8 cellular contexts compared by ENCODE assay signal in the genomic region with DNA sequence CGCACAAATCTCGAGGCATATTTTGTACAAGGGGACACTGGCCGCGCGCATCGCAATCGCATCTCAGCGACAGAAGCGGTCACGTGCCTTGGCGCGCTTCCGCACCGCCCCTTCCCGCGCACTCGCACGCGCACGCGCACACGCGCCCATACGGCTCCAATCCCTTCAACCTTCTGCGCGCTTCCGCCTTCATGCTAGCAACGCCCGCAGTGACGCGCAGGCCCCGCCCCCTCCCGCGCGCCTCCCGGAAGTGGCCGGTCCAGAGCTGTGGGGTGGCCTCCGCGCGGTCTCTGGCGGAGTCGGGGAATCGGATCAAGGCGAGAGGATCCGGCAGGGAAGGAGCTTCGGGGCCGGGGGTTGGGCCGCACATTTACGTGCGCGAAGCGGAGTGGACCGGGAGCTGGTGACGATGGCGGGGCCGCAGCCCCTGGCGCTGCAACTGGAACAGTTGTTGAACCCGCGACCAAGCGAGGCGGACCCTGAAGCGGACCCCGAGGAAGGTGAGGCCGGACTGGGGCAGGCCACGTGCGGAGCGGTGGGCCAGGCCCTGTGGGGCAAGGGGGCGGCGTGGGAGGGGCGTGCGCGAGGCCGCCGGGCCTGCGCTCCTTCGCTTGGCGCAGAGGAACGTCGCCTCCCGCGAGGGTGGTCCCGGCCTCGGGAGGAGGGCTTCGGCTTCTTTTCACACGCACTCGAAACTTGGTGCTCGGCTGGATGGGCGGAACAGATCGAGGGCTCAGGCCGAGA. TPM values are rescaled to one million over a fixed set of nuclear protein-coding genes. Genes with fewer than 3 reads are reported as not detected.
A peak's percentile ranks its signal among the peaks of the same experiment; 100 is the strongest.
DNase-seq lines count a peak whose midpoint lies in the region; ATAC-seq and TF ChIP-seq lines count a peak whose summit lies in the region.

A gene with protein sequence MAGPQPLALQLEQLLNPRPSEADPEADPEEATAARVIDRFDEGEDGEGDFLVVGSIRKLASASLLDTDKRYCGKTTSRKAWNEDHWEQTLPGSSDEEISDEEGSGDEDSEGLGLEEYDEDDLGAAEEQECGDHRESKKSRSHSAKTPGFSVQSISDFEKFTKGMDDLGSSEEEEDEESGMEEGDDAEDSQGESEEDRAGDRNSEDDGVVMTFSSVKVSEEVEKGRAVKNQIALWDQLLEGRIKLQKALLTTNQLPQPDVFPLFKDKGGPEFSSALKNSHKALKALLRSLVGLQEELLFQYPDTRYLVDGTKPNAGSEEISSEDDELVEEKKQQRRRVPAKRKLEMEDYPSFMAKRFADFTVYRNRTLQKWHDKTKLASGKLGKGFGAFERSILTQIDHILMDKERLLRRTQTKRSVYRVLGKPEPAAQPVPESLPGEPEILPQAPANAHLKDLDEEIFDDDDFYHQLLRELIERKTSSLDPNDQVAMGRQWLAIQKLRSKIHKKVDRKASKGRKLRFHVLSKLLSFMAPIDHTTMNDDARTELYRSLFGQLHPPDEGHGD (plus strand): TSS at position 238 of the 744 bp plus-strand sequence. CDS start 172 bp downstream, at position 410.

- no peak for TF ChIP-seq CTCF in heart right ventricle (IDR thresholded peaks at IDR 0.05)
- no peak for TF ChIP-seq CTCF in progenitor cell of endocrine pancreas (IDR thresholded peaks at IDR 0.05; ENCODE audit: unreplicated experiment)
- TF ChIP-seq CTCF in upper lobe of right lung (IDR thresholded peaks at IDR 0.05), result no peak

- intact Hi-C loops in T-helper 1 cell treated with Interleukin-12 subunit alpha and Interleukin-12 subunit beta and Interleukin-4 antibody, amounts not matched to agents 30 ng/mL and 1 ng/mL, for 36 hours (cut with micrococcal nuclease), result loop anchor here (1.0 to 5.0 kb wide), 12 partner anchors 78 to 1608 kb away; a partner anchor contains a TSS
- intact Hi-C loops in heart right ventricle (cut with DNase I), result loop anchor here in 1 of 10 donors (5.0 kb wide), 1 partner anchor 347 kb away; a partner anchor contains a TSS
- intact Hi-C loops in upper lobe of right lung (cut with DNase I), result no loop called here

- H3K27me3 ChIP-seq in heart right ventricle (peaks cover 13 to 42% (median 39%) of the 10 kb centered on the region in 7 donors), upper lobe of right lung (peaks cover 40% of the 10 kb centered on the region)

- peaks cover 40% of the 10 kb centered on the region for H3K27me3 Mint-ChIP-seq in progenitor cell of endocrine pancreas

- H3K36me3 ChIP-seq in heart right ventricle (peaks cover 0 to 38% (median 20%) of the 10 kb centered on the region in 9 donors), upper lobe of right lung (peaks cover 35% of the 10 kb centered on the region)

- ATAC-seq in GM18498 (IDR thresholded peaks at IDR 0.05; ENCODE audit: unreplicated experiment) (peak; percentile 95), HG02885 (IDR thresholded peaks at IDR 0.05; ENCODE audit: poor library complexity, unreplicated experiment) (peak; percentile 96), heart right ventricle (peak; percentile 100), upper lobe of right lung (peak; percentile 99)

- H3K4me3 ChIP-seq in heart right ventricle (peak within 1 kb of the TSS; percentile 53 to 94 (median 88)), upper lobe of right lung (peak within 1 kb of the TSS; percentile 66)

- WGBS in heart right ventricle, 2 donors, result 0% methylated on average over 89 to 90 of the region's 90 CpGs

- H3K4me1 ChIP-seq in heart right ventricle, result peaks cover 3 to 35% (median 18%) of the 10 kb centered on the region in 9 donors
- H3K4me1 ChIP-seq in upper lobe of right lung, result peaks cover 17% of the 10 kb centered on the region

- DNase-seq in NCI-H1694 (lab: John Stamatoyannopoulos, UW) (peak; percentile 95), amniotic epithelial cell (ENCODE audit: low read depth) (peak; percentile 90), heart right ventricle (peak; percentile 96 to 97), progenitor cell of endocrine pancreas (ENCODE audit: low spot score, unreplicated experiment) (peak; percentile 96), upper lobe of right lung (peak; percentile 98)

- peaks cover 18% of the 10 kb centered on the region for H3K4me1 Mint-ChIP-seq in progenitor cell of endocrine pancreas (ENCODE audit: low read depth)

- H3K9me3 ChIP-seq in heart right ventricle (no peaks in the 10 kb centered on the region), upper lobe of right lung (no peaks in the 10 kb centered on the region)

- H3K9me3 Mint-ChIP-seq in progenitor cell of endocrine pancreas (ENCODE audit: low read depth), result no peaks in the 10 kb centered on the region

- peak within 1 kb of the TSS; percentile 92 for H3K4me3 Mint-ChIP-seq in progenitor cell of endocrine pancreas (ENCODE audit: low read depth)

- H3K36me3 Mint-ChIP-seq in progenitor cell of endocrine pancreas (ENCODE audit: insufficient read depth), result peaks cover 13% of the 10 kb centered on the region

- H3K27ac Mint-ChIP-seq in progenitor cell of endocrine pancreas, result peak within 1 kb of the TSS; percentile 96

- H3K27ac ChIP-seq in heart right ventricle, result peak within 1 kb of the TSS; percentile 1 to 92 (median 88)
- peak within 1 kb of the TSS; percentile 87 for H3K27ac ChIP-seq in upper lobe of right lung

RNA-seq across cellular contexts. Expression of the gene that starts here (rescaled TPM):
- 82.2 and 82.8 TPM in 2 replicates for total RNA-seq in T-helper 1 cell treated with Interleukin-12 subunit alpha and Interleukin-12 subunit beta and Interleukin-4 antibody, amounts not matched to agents 30 ng/mL and 1 ng/mL, for 36 hours
- total RNA-seq in heart right ventricle (10 to 100 TPM; 19.9 to 31.9 (median 26.0) TPM), progenitor cell of endocrine pancreas (50.9 and 53.5 TPM in 2 replicates), upper lobe of right lung (42.8 TPM)
- 10 to 100 TPM; 23.0 to 35.5 TPM for polyA plus RNA-seq in heart right ventricle

Comparison
In these comparisons a context has a peak if more than half of its experiments do, and no peak if none do; other contexts are left out.
1. Peak in every context shown above with its lines: DNase-seq, ATAC-seq, H3K4me3 ChIP-seq and H3K27ac ChIP-seq.